1 cellular context compared by ENCODE assay signal in genomic region chr3:172072543-172072942, GRCh38.
TF ChIP-seq lines count a peak whose summit lies in the region.

No MANE protein-coding gene starts in this region.

TF ChIP-seq in A549, 52 proteins besides CTCF, POLR2A, EP300 and RAD21 (continued from another document):
- TF ChIP-seq MYC (IDR thresholded peaks at IDR 0.05; ENCODE audit: borderline replicate concordance, low read length) = no peak
- no peak for TF ChIP-seq RARB (CRISPR knock-in tag; IDR thresholded peaks at IDR 0.05)
- TF ChIP-seq ZFP36 (IDR thresholded peaks at IDR 0.05; ENCODE audit: borderline replicate concordance, partially characterized antibody) = no peak
- TF ChIP-seq CHD2 (IDR thresholded peaks at IDR 0.05; ENCODE audit: low read length, partially characterized antibody) = no peak
- TF ChIP-seq MAX (IDR thresholded peaks at IDR 0.05) = no peak
- TF ChIP-seq POLR2AphosphoS2 (conservative IDR thresholded peaks at IDR 0.05; ENCODE audit: low read length) = no peak
- no peak for TF ChIP-seq CBX8 (IDR thresholded peaks at IDR 0.05)
